1 cellular context compared by ENCODE assay signal in the genomic region with DNA sequence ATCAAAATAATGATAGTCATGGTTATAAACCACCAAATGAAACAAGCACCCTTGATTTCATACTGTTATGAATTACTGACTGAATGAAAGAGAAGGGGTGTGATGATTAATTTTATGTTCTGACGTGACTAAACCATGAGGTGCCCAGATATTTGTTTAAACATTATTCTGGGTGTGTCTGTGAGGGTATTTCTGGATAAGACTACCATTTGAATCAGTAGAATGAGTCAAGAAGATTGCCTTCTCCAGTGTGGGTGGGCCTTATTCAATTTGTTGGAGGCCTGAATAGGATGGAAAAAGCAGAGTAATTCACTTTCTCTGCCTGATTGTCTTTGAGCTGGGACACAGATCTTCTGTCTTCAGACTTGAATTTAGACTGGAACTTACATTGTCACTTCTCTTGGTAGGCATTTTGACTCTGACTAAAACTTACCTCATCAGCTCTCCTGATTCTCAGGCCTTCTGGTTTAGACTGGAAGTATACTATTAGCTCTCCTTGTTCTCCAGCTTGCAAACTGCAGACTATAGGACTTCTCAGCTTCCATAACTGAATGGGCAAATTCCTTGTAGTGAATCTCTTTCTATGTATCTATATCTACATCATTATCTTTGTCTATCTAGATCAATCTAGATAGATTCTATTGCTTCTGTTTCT.
TF ChIP-seq lines count a peak whose summit lies in the region.

No MANE protein-coding gene starts in this region.

TF ChIP-seq in IMR-90, 13 proteins besides CTCF, POLR2A, EP300 and RAD21 (continued from another document):
- TF ChIP-seq, protein P1, sequence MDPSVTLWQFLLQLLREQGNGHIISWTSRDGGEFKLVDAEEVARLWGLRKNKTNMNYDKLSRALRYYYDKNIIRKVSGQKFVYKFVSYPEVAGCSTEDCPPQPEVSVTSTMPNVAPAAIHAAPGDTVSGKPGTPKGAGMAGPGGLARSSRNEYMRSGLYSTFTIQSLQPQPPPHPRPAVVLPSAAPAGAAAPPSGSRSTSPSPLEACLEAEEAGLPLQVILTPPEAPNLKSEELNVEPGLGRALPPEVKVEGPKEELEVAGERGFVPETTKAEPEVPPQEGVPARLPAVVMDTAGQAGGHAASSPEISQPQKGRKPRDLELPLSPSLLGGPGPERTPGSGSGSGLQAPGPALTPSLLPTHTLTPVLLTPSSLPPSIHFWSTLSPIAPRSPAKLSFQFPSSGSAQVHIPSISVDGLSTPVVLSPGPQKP (IDR thresholded peaks at IDR 0.05; ENCODE audit: borderline replicate concordance, low read depth, low read length), result no peak
- TF ChIP-seq RCOR1 (IDR thresholded peaks at IDR 0.05; ENCODE audit: insufficient replicate concordance, low read length) (no peak), MAFK (IDR thresholded peaks at IDR 0.05; ENCODE audit: low read depth, low read length) (no peak), NFE2L2 (IDR thresholded peaks at IDR 0.05; ENCODE audit: low read depth, low read length) (no peak), SMC3 (IDR thresholded peaks at IDR 0.05; ENCODE audit: low read depth, low read length) (no peak), CHD1 (IDR thresholded peaks at IDR 0.05; ENCODE audit: low read depth, low read length) (no peak)
